Comparison of ENCODE assay signal across 34 cellular contexts in the genomic region with DNA sequence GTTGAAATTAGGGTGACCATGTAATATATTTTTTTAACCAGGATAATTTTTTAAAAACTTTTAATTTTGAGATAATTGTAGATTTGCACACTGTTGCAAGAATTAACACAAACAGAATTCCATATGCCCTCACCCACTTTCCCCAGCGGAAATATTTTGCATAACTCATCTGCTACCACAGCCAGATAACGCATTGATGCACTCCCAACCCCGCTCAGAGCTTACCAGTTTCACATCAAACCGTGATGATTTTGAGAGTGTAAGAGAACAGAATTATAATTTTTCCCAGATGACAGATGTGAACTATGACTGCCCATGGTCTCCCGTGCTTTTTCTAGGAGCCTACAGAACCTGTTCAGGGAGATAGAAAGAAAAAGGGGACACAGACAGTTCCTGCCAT. TPM values are rescaled to one million over a fixed set of nuclear protein-coding genes. Genes with fewer than 3 reads are reported as not detected.
"Had no signal": no experiment of that assay in that cellular context is flagged by ENCODE, and none has a peak within 500 bp of the region (broad histone marks: within the 10 kb centered on the region; RNA-seq: fewer than 3 reads in every experiment).

No MANE protein-coding gene starts in this region.

- ATAC-seq: activated CD4-positive, alpha-beta T cell treated with anti-CD3 and anti-CD28 coated beads for 36 hours; activated CD8-positive, alpha-beta memory T cell treated with anti-CD3 and anti-CD28 coated beads, Interleukin-2, amount 10 ng/mL, durations not matched to agents 7 days and 5 days; activated CD8-positive, alpha-beta T cell treated with anti-CD3 and anti-CD28 coated beads, Interleukin-2, amount 10 ng/mL, durations not matched to agents 7 days and 5 days; effector memory CD8-positive, alpha-beta T cell had no signal

- FAIRE-seq: astrocyte, bronchial epithelial cell, colon, frontal cortex had no signal

- DNase-seq: activated CD4-positive, alpha-beta memory T cell treated with anti-CD3 and anti-CD28 coated beads for 36 hours; activated CD4-positive, alpha-beta T cell treated with anti-CD3 and anti-CD28 coated beads for 36 hours; activated CD4-positive, alpha-beta T cell treated with anti-CD3 and anti-CD28 coated beads, Interleukin-2, amount 10 ng/mL, durations not matched to agents 24 days and 14 days; activated CD4-positive, CD25-positive, alpha-beta regulatory T cell; activated CD4-positive, CD25-positive, alpha-beta regulatory T cell treated with anti-CD3 and anti-CD28 coated beads, Interleukin-2, amount 50 U/mL, for 72 hours; activated CD8-positive, alpha-beta memory T cell treated with anti-CD3 and anti-CD28 coated beads, Interleukin-2, amount 10 ng/mL, durations not matched to agents 7 days and 5 days; activated CD8-positive, alpha-beta memory T cell treated with anti-CD3 and anti-CD28 coated beads, Interleukin-2, amount 50 U/mL, for 4 hours; activated CD8-positive, alpha-beta T cell treated with anti-CD3 and anti-CD28 coated beads, Interleukin-2, amount 10 ng/mL, durations not matched to agents 7 days and 5 days; activated effector memory CD4-positive, alpha-beta T cell treated with anti-CD3 and anti-CD28 coated beads, Interleukin-2, amount 50 U/mL, for 16 hours; activated naive CD4-positive, alpha-beta T cell treated with anti-CD3 and anti-CD28 coated beads for 36 hours; activated naive CD8-positive, alpha-beta T cell treated with anti-CD3 and anti-CD28 coated beads for 36 hours; activated T-cell treated with anti-CD3 and anti-CD28 coated beads, Interleukin-2, amount 50 U/mL, for 1 hour; activated T-cell treated with anti-CD3 and anti-CD28 coated beads, Interleukin-2, amount 50 U/mL, for 48 hours; amniotic stem cell; anterior cingulate cortex; brain microvascular endothelial cell; caudate nucleus; cortex of kidney; dermis blood vessel endothelial cell; effector CD4-positive, alpha-beta T cell; effector memory CD8-positive, alpha-beta T cell; erythroblast; foreskin fibroblast; head of caudate nucleus; T-helper 1 cell; T-helper 2 cell had no signal

- H3K4me1 ChIP-seq: esophagus muscularis mucosa had no signal

- H3K9me3 ChIP-seq: esophagus muscularis mucosa had no signal

- H3K36me3 ChIP-seq: brain microvascular endothelial cell, esophagus muscularis mucosa had no signal

- H3K4me3 ChIP-seq: esophagus muscularis mucosa had no signal

- H3K4me3 Mint-ChIP-seq: activated CD4-positive, alpha-beta memory T cell treated with anti-CD3 and anti-CD28 coated beads for 36 hours; activated CD4-positive, alpha-beta T cell treated with anti-CD3 and anti-CD28 coated beads for 36 hours; activated CD4-positive, alpha-beta T cell treated with anti-CD3 and anti-CD28 coated beads, Interleukin-2, amount 10 ng/mL, durations not matched to agents 24 days and 14 days; activated CD8-positive, alpha-beta memory T cell treated with anti-CD3 and anti-CD28 coated beads, Interleukin-2, amount 10 ng/mL, durations not matched to agents 7 days and 5 days; activated CD8-positive, alpha-beta T cell treated with anti-CD3 and anti-CD28 coated beads, Interleukin-2, amount 10 ng/mL, durations not matched to agents 7 days and 5 days; activated naive CD4-positive, alpha-beta T cell treated with anti-CD3 and anti-CD28 coated beads for 36 hours; activated naive CD4-positive, alpha-beta T cell treated with anti-CD3 and anti-CD28 coated beads, Interleukin-2, amount 50 U/mL, for 24 hours; activated naive CD8-positive, alpha-beta T cell treated with anti-CD3 and anti-CD28 coated beads for 36 hours; activated T-helper 1 cell treated with anti-CD3 and anti-CD28 coated beads, Interleukin-12 subunit alpha, Interleukin-12 subunit beta, Interleukin-2, Interleukin-4 antibody, amounts not matched to agents 30 ng/mL and 10 ng/mL and 1 ng/mL, durations not matched to agents 14 hours and 24 hours and 36 hours; effector memory CD8-positive, alpha-beta T cell had no signal

- H3K27me3 ChIP-seq: brain microvascular endothelial cell, esophagus muscularis mucosa had no signal

- H3K9me3 Mint-ChIP-seq: activated CD4-positive, alpha-beta memory T cell treated with anti-CD3 and anti-CD28 coated beads for 36 hours; activated CD4-positive, alpha-beta T cell treated with anti-CD3 and anti-CD28 coated beads, Interleukin-2, amount 10 ng/mL, durations not matched to agents 24 days and 14 days; activated naive CD4-positive, alpha-beta T cell treated with anti-CD3 and anti-CD28 coated beads for 36 hours; activated naive CD4-positive, alpha-beta T cell treated with anti-CD3 and anti-CD28 coated beads, Interleukin-2, amount 50 U/mL, for 24 hours; activated naive CD8-positive, alpha-beta T cell treated with anti-CD3 and anti-CD28 coated beads for 36 hours; activated T-helper 1 cell treated with anti-CD3 and anti-CD28 coated beads, Interleukin-12 subunit alpha, Interleukin-12 subunit beta, Interleukin-2, Interleukin-4 antibody, amounts not matched to agents 30 ng/mL and 10 ng/mL and 1 ng/mL, durations not matched to agents 14 hours and 24 hours and 36 hours; activated T-helper 2 cell treated with anti-CD3 and anti-CD28 coated beads, Interferon-gamma antibody, Interleukin-2, Interleukin-4, amounts not matched to agents 10 μg/mL and 5 μg/mL and 100 μg/mL, durations not matched to agents 14 hours and 24 hours and 36 hours; effector memory CD8-positive, alpha-beta T cell had no signal

- H3K36me3 Mint-ChIP-seq: activated CD4-positive, alpha-beta memory T cell treated with anti-CD3 and anti-CD28 coated beads for 36 hours; activated CD8-positive, alpha-beta memory T cell treated with anti-CD3 and anti-CD28 coated beads, Interleukin-2, amount 10 ng/mL, durations not matched to agents 7 days and 5 days; activated naive CD4-positive, alpha-beta T cell treated with anti-CD3 and anti-CD28 coated beads, Interleukin-2, amount 50 U/mL, for 24 hours; activated naive CD8-positive, alpha-beta T cell treated with anti-CD3 and anti-CD28 coated beads for 36 hours had no signal

- H3K4me1 Mint-ChIP-seq: activated naive CD4-positive, alpha-beta T cell treated with anti-CD3 and anti-CD28 coated beads, Interleukin-2, amount 50 U/mL, for 24 hours had no signal

- H3K27ac ChIP-seq: brain microvascular endothelial cell, esophagus muscularis mucosa had no signal

- H3K27ac Mint-ChIP-seq: activated CD4-positive, alpha-beta memory T cell treated with anti-CD3 and anti-CD28 coated beads for 36 hours; activated CD4-positive, alpha-beta T cell treated with anti-CD3 and anti-CD28 coated beads for 36 hours; activated CD4-positive, alpha-beta T cell treated with anti-CD3 and anti-CD28 coated beads, Interleukin-2, amount 10 ng/mL, durations not matched to agents 24 days and 14 days; activated CD8-positive, alpha-beta memory T cell treated with anti-CD3 and anti-CD28 coated beads, Interleukin-2, amount 10 ng/mL, durations not matched to agents 7 days and 5 days; activated CD8-positive, alpha-beta T cell treated with anti-CD3 and anti-CD28 coated beads, Interleukin-2, amount 10 ng/mL, durations not matched to agents 7 days and 5 days; activated naive CD4-positive, alpha-beta T cell treated with anti-CD3 and anti-CD28 coated beads for 36 hours; activated naive CD4-positive, alpha-beta T cell treated with anti-CD3 and anti-CD28 coated beads, Interleukin-2, amount 50 U/mL, for 24 hours; activated naive CD8-positive, alpha-beta T cell treated with anti-CD3 and anti-CD28 coated beads for 36 hours; activated T-helper 1 cell treated with anti-CD3 and anti-CD28 coated beads, Interleukin-12 subunit alpha, Interleukin-12 subunit beta, Interleukin-2, Interleukin-4 antibody, amounts not matched to agents 30 ng/mL and 10 ng/mL and 1 ng/mL, durations not matched to agents 14 hours and 24 hours and 36 hours; activated T-helper 2 cell treated with anti-CD3 and anti-CD28 coated beads, Interferon-gamma antibody, Interleukin-2, Interleukin-4, amounts not matched to agents 10 μg/mL and 5 μg/mL and 100 μg/mL, durations not matched to agents 14 hours and 24 hours and 36 hours; effector memory CD8-positive, alpha-beta T cell had no signal

- H3K27me3 Mint-ChIP-seq: activated naive CD4-positive, alpha-beta T cell treated with anti-CD3 and anti-CD28 coated beads, Interleukin-2, amount 50 U/mL, for 24 hours; activated naive CD8-positive, alpha-beta T cell treated with anti-CD3 and anti-CD28 coated beads for 36 hours had no signal

RNA-seq across cellular contexts. Expression of gene LDLRAD4, which starts 35.2 kb away (rescaled TPM):
- total RNA-seq: bronchial epithelial cell had no signal
